10 cellular contexts compared by ENCODE assay signal in genomic region chr17:48561894-48562810, GRCh38. TPM values are rescaled to one million over a fixed set of nuclear protein-coding genes. Genes with fewer than 3 reads are reported as not detected.
DNase-seq lines count a peak whose midpoint lies in the region; ATAC-seq and TF ChIP-seq lines count a peak whose summit lies in the region.
"Had no signal": no experiment of that assay in that cellular context is flagged by ENCODE, and none has a peak within 500 bp of the region (broad histone marks: within the 10 kb centered on the region; RNA-seq: fewer than 3 reads in every experiment).

No MANE protein-coding gene starts in this region.

- H3K36me3 ChIP-seq in uterus: no peaks in the 10 kb centered on the region

- no peaks in the 10 kb centered on the region for H3K9me3 ChIP-seq in uterus

- H3K4me3 ChIP-seq in fibroblast of pulmonary artery (replicated peaks; ENCODE audit: low read depth, low read length): no peak overlapping the region
- no peak overlapping the region for H3K4me3 ChIP-seq in uterus
- no peak overlapping the region for H3K4me3 ChIP-seq in foreskin fibroblast (ENCODE audit: low read depth in 1 of 2, low read length in 2 of 2)

- ATAC-seq in natural killer cell (peak; percentile 64 to 89 (median 78)), HG03571 (IDR thresholded peaks at IDR 0.05; ENCODE audit: unreplicated experiment) (peak; percentile 60)
- no peak for ATAC-seq in natural killer cell treated with Interleukin-12 subunit alpha and Interleukin-12 subunit beta and Interleukin-15 and Interleukin-18, amount 100 ng/mL, for 72 hours

- DNase-seq in natural killer cell (no peak), fibroblast of pulmonary artery (ENCODE audit: low read depth) (no peak), EL (no peak), uterus (no peak), foreskin fibroblast (no peak), SHP77 treated with DMSO at 0.1 percent for 48 hours (lab: John Stamatoyannopoulos, UW) (no peak)
- DNase-seq in natural killer cell treated with Interleukin-12 subunit alpha and Interleukin-12 subunit beta and Interleukin-15 and Interleukin-18, amount 100 ng/mL, for 72 hours (ENCODE audit: low spot score): no peak
- DNase-seq: activated CD4-positive, alpha-beta T cell treated with anti-CD3 and anti-CD28 coated beads for 48 hours; NCI-H748 treated with DMSO at 0.1 percent for 48 hours had no signal

- H3K4me3 Mint-ChIP-seq in natural killer cell: peak overlapping the region; percentile 29
- H3K4me3 Mint-ChIP-seq in natural killer cell treated with Interleukin-12 subunit alpha and Interleukin-12 subunit beta and Interleukin-15 and Interleukin-18, amount 100 ng/mL, for 72 hours: no peak overlapping the region

- H3K36me3 Mint-ChIP-seq in natural killer cell: no peaks in the 10 kb centered on the region
- no peaks in the 10 kb centered on the region for H3K36me3 Mint-ChIP-seq in natural killer cell treated with Interleukin-12 subunit alpha and Interleukin-12 subunit beta and Interleukin-15 and Interleukin-18, amount 100 ng/mL, for 72 hours

- no peaks in the 10 kb centered on the region for H3K9me3 Mint-ChIP-seq in natural killer cell
- H3K9me3 Mint-ChIP-seq in natural killer cell treated with Interleukin-12 subunit alpha and Interleukin-12 subunit beta and Interleukin-15 and Interleukin-18, amount 100 ng/mL, for 72 hours: no peaks in the 10 kb centered on the region

- TF ChIP-seq CTCF in natural killer cell (IDR thresholded peaks at IDR 0.05) (no peak), fibroblast of pulmonary artery (IDR thresholded peaks at IDR 0.05; ENCODE audit: low read length, missing control alignments) (peak; percentile 35), uterus (IDR thresholded peaks at IDR 0.05) (no peak), foreskin fibroblast (IDR thresholded peaks at IDR 0.05; ENCODE audit: low read depth, low read length) (no peak)

- H3K27me3 ChIP-seq in uterus: no peaks in the 10 kb centered on the region

- H3K27ac ChIP-seq in uterus: no peak overlapping the region

- intact Hi-C loops in natural killer cell (cut with micrococcal nuclease): no loop called here
- intact Hi-C loops in uterus (cut with DNase I; ENCODE audit: low total_unique reads): no loop called here

- H3K27ac Mint-ChIP-seq in natural killer cell: peak overlapping the region; percentile 67
- peak overlapping the region in 1 of 2 donors; percentile 12 for H3K27ac Mint-ChIP-seq in natural killer cell treated with Interleukin-12 subunit alpha and Interleukin-12 subunit beta and Interleukin-15 and Interleukin-18, amount 100 ng/mL, for 72 hours

- TF ChIP-seq POLR2A in uterus (IDR thresholded peaks at IDR 0.05): no peak

- H3K4me1 ChIP-seq in uterus: peaks cover 3 to 5% of the 10 kb centered on the region in 2 donors

- H3K4me1 Mint-ChIP-seq in natural killer cell: peaks cover 15 to 17% of the 10 kb centered on the region in 2 donors
- H3K4me1 Mint-ChIP-seq in natural killer cell treated with Interleukin-12 subunit alpha and Interleukin-12 subunit beta and Interleukin-15 and Interleukin-18, amount 100 ng/mL, for 72 hours (ENCODE audit: low read depth in 2 of 2): peaks cover 11 to 31% of the 10 kb centered on the region in 2 donors

- peaks cover 0 to 7% of the 10 kb centered on the region in 2 donors for H3K27me3 Mint-ChIP-seq in natural killer cell (ENCODE audit: low read depth in 2 of 2)
- peaks cover 0 to 2% of the 10 kb centered on the region in 2 donors for H3K27me3 Mint-ChIP-seq in natural killer cell treated with Interleukin-12 subunit alpha and Interleukin-12 subunit beta and Interleukin-15 and Interleukin-18, amount 100 ng/mL, for 72 hours

RNA-seq across cellular contexts. Expression of gene HOXB4, which starts 16.0 kb away (rescaled TPM):
- total RNA-seq in natural killer cell (1 to 10 TPM; 3.5 to 6.7 (median 5.7) TPM), uterus (1 to 10 TPM in 2 of 4 donors, under 1 TPM in 1, not detected in 1; 0.88 to 6.9 (median 5.5) TPM)
- 1 to 10 TPM; 6.9 to 8.2 TPM for total RNA-seq in natural killer cell treated with Interleukin-12 subunit alpha and Interleukin-12 subunit beta and Interleukin-15 and Interleukin-18, amount 100 ng/mL, for 72 hours

RNA-seq across cellular contexts. Expression of gene HOXB2, which starts 17.2 kb away (rescaled TPM):
- total RNA-seq in natural killer cell (10 to 100 TPM; 21.6 to 30.5 (median 24.7) TPM), uterus (10 to 100 TPM in 3 of 4 donors, 1 to 10 TPM in 1; 4.6 to 24.4 (median 17.4) TPM)
- 10 to 100 TPM; 20.8 to 30.0 TPM for total RNA-seq in natural killer cell treated with Interleukin-12 subunit alpha and Interleukin-12 subunit beta and Interleukin-15 and Interleukin-18, amount 100 ng/mL, for 72 hours

RNA-seq across cellular contexts. Expression of gene HOXB3, which starts 27.9 kb away (rescaled TPM):
- total RNA-seq in natural killer cell: 10 to 100 TPM in 2 of 3 donors, 1 to 10 TPM in 1; 7.9 to 15.6 (median 15.3) TPM
- 10 to 100 TPM in 1 of 2 donors, 1 to 10 TPM in 1; 9.0 to 15.4 TPM for total RNA-seq in natural killer cell treated with Interleukin-12 subunit alpha and Interleukin-12 subunit beta and Interleukin-15 and Interleukin-18, amount 100 ng/mL, for 72 hours
- total RNA-seq in uterus: 10 to 100 TPM; 10.6 to 30.0 (median 18.0) TPM

RNA-seq across cellular contexts. Expression of gene HOXB1, which starts 31.3 kb away (rescaled TPM):
- not detected for total RNA-seq in natural killer cell
- not detected for total RNA-seq in natural killer cell treated with Interleukin-12 subunit alpha and Interleukin-12 subunit beta and Interleukin-15 and Interleukin-18, amount 100 ng/mL, for 72 hours
- total RNA-seq in uterus: not detected

RNA-seq across cellular contexts. Expression of gene HOXB5, which starts 31.4 kb away (rescaled TPM):
- total RNA-seq in natural killer cell (not detected), uterus (1 to 10 TPM in 1 of 4 donors, under 1 TPM in 2, not detected in 1; 0.55 to 2.5 (median 0.59) TPM)
- under 1 TPM in 1 of 2 donors, not detected in 1; 0.70 TPM for total RNA-seq in natural killer cell treated with Interleukin-12 subunit alpha and Interleukin-12 subunit beta and Interleukin-15 and Interleukin-18, amount 100 ng/mL, for 72 hours

Comparison
In these comparisons a context has a peak if more than half of its experiments do, and no peak if none do; other contexts are left out.
1. ATAC-seq: peak in natural killer cell (3 of 3) and HG03571 (single experiment); none in natural killer cell treated with Interleukin-12 subunit alpha and Interleukin-12 subunit beta and Interleukin-15 and Interleukin-18, amount 100 ng/mL, for 72 hours (0 of 2).